8 cellular contexts compared by ENCODE assay signal in genomic region chr19:633068-633785, GRCh38. TPM values are rescaled to one million over a fixed set of nuclear protein-coding genes. Genes with fewer than 3 reads are reported as not detected.
A peak's percentile ranks its signal among the peaks of the same experiment; 100 is the strongest.
DNase-seq lines count a peak whose midpoint lies in the region; ATAC-seq and FAIRE-seq lines count a peak whose summit lies in the region.

Gene POLRMT, minus strand, starts transcription at chr19:633537. Its CDS starts 25 bp downstream, at chr19:633512.

- H3K4me3 ChIP-seq in Karpas-422 (ENCODE audit: low read length) (peak within 1 kb of the TSS; percentile 97), mucosa of stomach (ENCODE audit: low read length) (peak within 1 kb of the TSS; percentile 90)

- peaks cover 18% of the 10 kb centered on the region for H3K4me1 Mint-ChIP-seq in activated T-cell treated with anti-CD3 and anti-CD28 coated beads, Interleukin-2, amount 50 U/mL, for 72 hours (ENCODE audit: low read depth)

- H3K4me1 ChIP-seq in Karpas-422 (ENCODE audit: low read length) (peaks cover 14% of the 10 kb centered on the region), mucosa of stomach (ENCODE audit: control insufficient read depth, insufficient read depth, low read length) (peaks cover 20% of the 10 kb centered on the region)

- H3K27me3 Mint-ChIP-seq in activated T-cell treated with anti-CD3 and anti-CD28 coated beads, Interleukin-2, amount 50 U/mL, for 72 hours (ENCODE audit: low read depth) = no peaks in the 10 kb centered on the region

- no peaks in the 10 kb centered on the region for H4K20me1 ChIP-seq in Karpas-422 (ENCODE audit: insufficient read depth, low read depth, low read length)

- no peaks in the 10 kb centered on the region for H3K27me3 ChIP-seq in Karpas-422 (ENCODE audit: low read length)
- no peaks in the 10 kb centered on the region for H3K27me3 ChIP-seq in mucosa of stomach (ENCODE audit: control insufficient read depth, insufficient read depth, low read length)

- DNase-seq in DMS79 (lab: John Stamatoyannopoulos, UW) = peak; percentile 95
- DNase-seq in Karpas-422 = peak; percentile 99
- DNase-seq in RCC 7860 (ENCODE audit: low spot score) = peak; percentile 95
- peak; percentile 97 to 99 for DNase-seq in activated T-cell treated with anti-CD3 and anti-CD28 coated beads, Interleukin-2, amount 50 U/mL, for 72 hours
- DNase-seq in stimulated activated CD8-positive, alpha-beta memory T cell treated with anti-CD3 and anti-CD28 coated beads, Interleukin-4, amount 100 ng/mL, for 48 hours = peak; percentile 97

- H3K9me3 ChIP-seq in Karpas-422 (ENCODE audit: low read length) = no peaks in the 10 kb centered on the region
- H3K9me3 ChIP-seq in mucosa of stomach (ENCODE audit: control insufficient read depth, low read length) = no peaks in the 10 kb centered on the region

- peak within 1 kb of the TSS; percentile 81 to 95 for H3K4me3 Mint-ChIP-seq in activated T-cell treated with anti-CD3 and anti-CD28 coated beads, Interleukin-2, amount 50 U/mL, for 72 hours

- H3K79me2 ChIP-seq in Karpas-422 (ENCODE audit: low read length) = peaks cover 41% of the 10 kb centered on the region

- peak within 1 kb of the TSS; percentile 24; the same call in 1 of the 2 replicates for H3K27ac ChIP-seq in Karpas-422 (ENCODE audit: low read length)

- no peaks in the 10 kb centered on the region for H3K9me3 Mint-ChIP-seq in activated T-cell treated with anti-CD3 and anti-CD28 coated beads, Interleukin-2, amount 50 U/mL, for 72 hours

- H2AFZ ChIP-seq in Karpas-422 (ENCODE audit: low read length) = peak within 1 kb of the TSS; percentile 87

- H3K27ac Mint-ChIP-seq in activated T-cell treated with anti-CD3 and anti-CD28 coated beads, Interleukin-2, amount 50 U/mL, for 72 hours = peak within 1 kb of the TSS; percentile 94

- FAIRE-seq in RCC 7860 (lab: Jason Lieb, UNC) = peak; percentile 63

- peaks cover 0 to 13% of the 10 kb centered on the region in 2 donors for H3K36me3 Mint-ChIP-seq in activated T-cell treated with anti-CD3 and anti-CD28 coated beads, Interleukin-2, amount 50 U/mL, for 72 hours (ENCODE audit: insufficient read depth in 2 of 2)

- H3K4me2 ChIP-seq in Karpas-422 (ENCODE audit: low read depth, low read length, poor library complexity, severe bottlenecking) = peak within 1 kb of the TSS; percentile 83

- H3K36me3 ChIP-seq in Karpas-422 (ENCODE audit: insufficient read depth, low read length) (peaks cover 6% of the 10 kb centered on the region), mucosa of stomach (ENCODE audit: control insufficient read depth, insufficient read depth, low read length) (no peaks in the 10 kb centered on the region)

- no peaks in the 10 kb centered on the region for H3K9me2 ChIP-seq in Karpas-422 (replicated peaks; ENCODE audit: insufficient read depth, low read length)

- ATAC-seq in GM21825 (IDR thresholded peaks at IDR 0.05; ENCODE audit: unreplicated experiment) = peak; percentile 71
- ATAC-seq in activated T-cell treated with anti-CD3 and anti-CD28 coated beads, Interleukin-2, amount 50 U/mL, for 72 hours (replicated peaks in 1 of 2) = peak; percentile 94 to 97
- ATAC-seq in esophagus mucosa = peak; percentile 96

- H3K9ac ChIP-seq in Karpas-422 (ENCODE audit: low read length) (peak within 1 kb of the TSS; percentile 92), mucosa of stomach (ENCODE audit: low read length) (peak within 1 kb of the TSS; percentile 80)

RNA-seq across cellular contexts. Expression of gene POLRMT, which starts in this region (rescaled TPM):
- total RNA-seq in Karpas-422 (2014; rRNA removed; shearing (Covaris generic); ENCODE audit: low replicate concordance) = 51.5 and 60.6 TPM in 2 replicates
- 10 to 100 TPM; 62.7 to 79.0 TPM for total RNA-seq in activated T-cell treated with anti-CD3 and anti-CD28 coated beads, Interleukin-2, amount 50 U/mL, for 72 hours
- total RNA-seq in esophagus mucosa = 24.5 TPM

Comparison
In these comparisons a context has a peak if more than half of its experiments do, and no peak if none do; other contexts are left out.
1. Peak in every context shown above with its lines: DNase-seq, ATAC-seq, H3K4me3 ChIP-seq and H3K27ac ChIP-seq.